In the genomic region with DNA sequence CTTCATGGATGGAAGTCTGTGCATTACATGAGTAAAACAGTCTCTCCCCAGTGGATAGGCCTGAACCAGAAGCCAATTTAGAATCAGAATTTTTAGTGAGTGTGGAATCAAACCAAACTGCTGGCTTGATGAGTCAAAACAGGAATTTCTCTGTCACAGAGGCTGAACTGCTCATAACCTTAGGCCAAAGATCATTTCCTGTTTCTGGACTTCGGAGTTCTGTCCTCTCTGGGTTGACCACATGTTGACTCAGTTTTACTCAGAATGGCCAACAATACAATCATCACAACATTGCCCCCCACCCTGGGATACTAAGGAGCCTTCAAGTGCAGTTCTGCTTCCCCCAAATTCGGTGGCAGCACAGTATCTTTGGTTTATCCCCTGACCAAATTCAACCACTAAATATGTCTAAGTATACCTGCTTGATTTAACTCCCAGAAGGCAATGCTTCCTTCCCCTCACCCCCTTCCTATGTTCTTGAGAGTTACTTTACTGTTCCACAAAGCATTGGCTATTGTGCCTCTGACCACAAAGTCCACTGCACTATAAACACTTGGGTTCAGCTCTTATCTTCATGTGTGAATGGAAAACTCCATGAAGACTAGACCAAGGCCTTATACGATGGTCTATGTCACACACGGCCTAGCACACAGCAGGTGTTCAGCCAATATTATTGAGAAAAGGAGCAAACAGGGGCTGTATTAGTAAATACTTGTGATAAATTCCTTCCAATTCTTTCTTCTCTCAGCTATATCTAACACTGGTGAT, we compare ENCODE assay signal across 10 cellular contexts.
DNase-seq lines count a peak whose midpoint lies in the region; ATAC-seq and TF ChIP-seq lines count a peak whose summit lies in the region.
"Had no signal": no experiment of that assay in that cellular context is flagged by ENCODE, and none has a peak within 500 bp of the region (broad histone marks: within the 10 kb centered on the region; RNA-seq: fewer than 3 reads in every experiment).

No MANE protein-coding gene starts in this region.

- ATAC-seq in GM18870 (IDR thresholded peaks at IDR 0.05; ENCODE audit: unreplicated experiment) (peak; percentile 96), HG02571 (IDR thresholded peaks at IDR 0.05; ENCODE audit: unreplicated experiment) (peak; percentile 91), HG03575 (IDR thresholded peaks at IDR 0.05; ENCODE audit: extremely low read depth, insufficient number of reproducible peaks, low FRiP score, unreplicated experiment) (peak; percentile 93), right lobe of liver (peak; percentile 40 to 83 (median 48))
- no peak for ATAC-seq in activated CD8-positive, alpha-beta memory T cell treated with anti-CD3 and anti-CD28 coated beads, Interleukin-2, amount 10 ng/mL, durations not matched to agents 7 days and 5 days
- ATAC-seq: activated CD4-positive, alpha-beta T cell treated with anti-CD3 and anti-CD28 coated beads for 36 hours had no signal

- H3K27ac ChIP-seq in right lobe of liver = peak overlapping the region in 1 of 3 donors; percentile 54
- H3K27ac ChIP-seq in adrenal gland = no peak overlapping the region

- H3K4me3 ChIP-seq in right lobe of liver = no peak overlapping the region
- no peak overlapping the region for H3K4me3 ChIP-seq in adrenal gland

- no peak for TF ChIP-seq POLR2A in right lobe of liver (IDR thresholded peaks at IDR 0.05)
- TF ChIP-seq POLR2A in adrenal gland (IDR thresholded peaks at IDR 0.05) = no peak

- no peak overlapping the region for H3K27ac Mint-ChIP-seq in activated CD8-positive, alpha-beta memory T cell treated with anti-CD3 and anti-CD28 coated beads, Interleukin-2, amount 10 ng/mL, durations not matched to agents 7 days and 5 days
- H3K27ac Mint-ChIP-seq: activated CD4-positive, alpha-beta T cell treated with anti-CD3 and anti-CD28 coated beads for 36 hours had no signal

- H3K36me3 ChIP-seq in right lobe of liver = no peaks in the 10 kb centered on the region
- H3K36me3 ChIP-seq in adrenal gland (replicated peaks in 1 of 2) = no peaks in the 10 kb centered on the region

- no peaks in the 10 kb centered on the region for H3K27me3 ChIP-seq in right lobe of liver
- H3K27me3 ChIP-seq in adrenal gland = no peaks in the 10 kb centered on the region

- CTCF ChIA-PET in activated CD8-positive, alpha-beta memory T cell treated with anti-CD3 and anti-CD28 coated beads, Interleukin-2, amount 10 ng/mL, durations not matched to agents 7 days and 5 days (lab: Charles Lee) = no interaction called here

- no peak overlapping the region for H3K4me3 Mint-ChIP-seq in activated CD8-positive, alpha-beta memory T cell treated with anti-CD3 and anti-CD28 coated beads, Interleukin-2, amount 10 ng/mL, durations not matched to agents 7 days and 5 days
- H3K4me3 Mint-ChIP-seq: activated CD4-positive, alpha-beta T cell treated with anti-CD3 and anti-CD28 coated beads for 36 hours had no signal

- peaks cover 4% of the 10 kb centered on the region for H3K27me3 Mint-ChIP-seq in activated CD8-positive, alpha-beta memory T cell treated with anti-CD3 and anti-CD28 coated beads, Interleukin-2, amount 10 ng/mL, durations not matched to agents 7 days and 5 days

- H3K4me1 ChIP-seq in right lobe of liver (peaks cover 0 to 10% (median 5%) of the 10 kb centered on the region in 4 donors), adrenal gland (replicated peaks in 1 of 2) (peaks cover 12 to 18% of the 10 kb centered on the region in 2 donors)

- TF ChIP-seq CTCF in right lobe of liver (IDR thresholded peaks at IDR 0.05) (no peak), adrenal gland (IDR thresholded peaks at IDR 0.05) (no peak)

- no peak for DNase-seq in right lobe of liver
- no peak for DNase-seq in NCI-H2171 (lab: John Stamatoyannopoulos, UW)
- DNase-seq in activated CD8-positive, alpha-beta memory T cell treated with anti-CD3 and anti-CD28 coated beads, Interleukin-2, amount 10 ng/mL, durations not matched to agents 7 days and 5 days = no peak
- no peak for DNase-seq in NCI-H2081 (lab: John Stamatoyannopoulos, UW)
- DNase-seq in adrenal gland = no peak
- DNase-seq: activated CD4-positive, alpha-beta T cell treated with anti-CD3 and anti-CD28 coated beads for 36 hours; dermis blood vessel endothelial cell had no signal

- intact Hi-C loops in right lobe of liver (cut with DNase I) = no loop called here
- intact Hi-C loops in adrenal gland (cut with DNase I) = no loop called here

- H3K36me3 Mint-ChIP-seq in activated CD8-positive, alpha-beta memory T cell treated with anti-CD3 and anti-CD28 coated beads, Interleukin-2, amount 10 ng/mL, durations not matched to agents 7 days and 5 days = no peaks in the 10 kb centered on the region

- H3K9me3 Mint-ChIP-seq in activated CD8-positive, alpha-beta memory T cell treated with anti-CD3 and anti-CD28 coated beads, Interleukin-2, amount 10 ng/mL, durations not matched to agents 7 days and 5 days (ENCODE audit: low read depth) = no peaks in the 10 kb centered on the region

- no peaks in the 10 kb centered on the region for H3K9me3 ChIP-seq in right lobe of liver
- H3K9me3 ChIP-seq in adrenal gland (replicated peaks in 1 of 3) = no peaks in the 10 kb centered on the region

- H3K4me1 Mint-ChIP-seq in activated CD8-positive, alpha-beta memory T cell treated with anti-CD3 and anti-CD28 coated beads, Interleukin-2, amount 10 ng/mL, durations not matched to agents 7 days and 5 days = peaks cover 6% of the 10 kb centered on the region
- H3K4me1 Mint-ChIP-seq: activated CD4-positive, alpha-beta T cell treated with anti-CD3 and anti-CD28 coated beads for 36 hours had no signal

- 69% methylated on average over 4 of the region's 4 CpGs for WGBS in right lobe of liver (ENCODE audit: insufficient coverage, low coverage, low lambda C conversion rate, missing lambda C conversion rate)
- WGBS in adrenal gland, 4 donors = 68 to 82% (median 78%) methylated on average over 4 of the region's 4 CpGs
